7 cellular contexts compared by ENCODE assay signal in the genomic region with DNA sequence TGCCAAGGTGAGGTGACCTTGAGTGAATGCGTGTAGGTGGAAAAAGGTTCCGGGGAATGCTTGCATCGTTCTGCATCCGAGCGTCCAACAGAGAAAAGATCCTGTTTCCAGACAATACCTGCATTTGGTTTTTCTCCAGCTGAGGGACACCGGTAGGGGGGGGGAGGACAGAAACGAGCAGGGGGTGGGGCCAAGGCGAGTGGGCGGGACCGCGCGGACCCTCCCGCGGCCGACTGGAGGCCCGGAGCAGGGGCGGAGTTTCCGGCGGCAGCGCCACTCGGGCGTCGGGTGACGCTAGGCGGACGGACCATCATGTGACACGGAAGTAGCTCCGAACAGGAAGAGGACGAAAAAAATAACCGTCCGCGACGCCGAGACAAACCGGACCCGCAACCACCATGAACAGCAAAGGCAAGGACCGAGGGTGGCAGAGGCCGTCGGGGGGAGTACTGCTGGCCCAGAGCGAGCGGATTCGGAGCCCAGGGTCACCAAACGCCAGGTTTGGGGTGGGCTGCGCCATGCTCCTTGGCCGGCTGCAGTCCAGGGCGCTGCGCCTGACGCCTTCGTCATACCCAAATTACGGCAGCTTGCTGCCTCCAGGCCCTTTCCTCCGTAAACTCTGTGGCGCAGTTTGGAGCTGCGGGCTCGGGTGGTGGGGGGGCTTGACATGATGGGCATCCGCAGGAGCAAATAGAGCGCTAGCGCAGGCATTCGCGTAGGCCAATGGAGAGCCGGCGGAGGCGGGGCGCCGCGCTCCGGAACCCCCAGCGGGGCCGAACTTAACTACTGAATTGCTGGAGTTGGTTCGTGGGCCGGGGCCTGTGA. TPM values are rescaled to one million over a fixed set of nuclear protein-coding genes. Genes with fewer than 3 reads are reported as not detected.
DNase-seq lines count a peak whose midpoint lies in the region; ATAC-seq, FAIRE-seq and TF ChIP-seq lines count a peak whose summit lies in the region.

A gene with protein sequence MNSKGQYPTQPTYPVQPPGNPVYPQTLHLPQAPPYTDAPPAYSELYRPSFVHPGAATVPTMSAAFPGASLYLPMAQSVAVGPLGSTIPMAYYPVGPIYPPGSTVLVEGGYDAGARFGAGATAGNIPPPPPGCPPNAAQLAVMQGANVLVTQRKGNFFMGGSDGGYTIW (plus strand): TSS at position 317 of the 825 bp plus-strand sequence. CDS start 82 bp downstream, at position 399.

- peak within 1 kb of the TSS; percentile 99 for H3K27ac Mint-ChIP-seq in T-helper 2 cell treated with Interferon-gamma antibody and Interleukin-4, amounts not matched to agents 5 μg/mL and 100 μg/mL, for 36 hours
- H3K27ac Mint-ChIP-seq in astrocyte (ENCODE audit: unreplicated experiment), result peak within 1 kb of the TSS; percentile 96

- peaks cover 12% of the 10 kb centered on the region for H4K20me1 ChIP-seq in astrocyte (ENCODE audit: insufficient read depth, low read length)

- H3K27ac ChIP-seq in astrocyte (ENCODE audit: low read depth, low read length), result peak within 1 kb of the TSS; percentile 100

- H3K4me2 ChIP-seq in astrocyte (ENCODE audit: low read length), result peak within 1 kb of the TSS; percentile 92

- peaks cover 31% of the 10 kb centered on the region for H3K79me2 ChIP-seq in astrocyte (ENCODE audit: insufficient read depth, low read length)

- peak within 1 kb of the TSS; percentile 100 for H3K9ac ChIP-seq in astrocyte (ENCODE audit: low read length)

- H3K27me3 Mint-ChIP-seq in T-helper 2 cell treated with Interferon-gamma antibody and Interleukin-4, amounts not matched to agents 5 μg/mL and 100 μg/mL, for 36 hours (ENCODE audit: low read depth), result peaks cover 2% of the 10 kb centered on the region
- no peaks in the 10 kb centered on the region for H3K27me3 Mint-ChIP-seq in astrocyte (ENCODE audit: low read depth, unreplicated experiment)

- no peaks in the 10 kb centered on the region for H3K27me3 ChIP-seq in astrocyte (ENCODE audit: insufficient read depth, low read length)

- FAIRE-seq in astrocyte (lab: Jason Lieb, UNC), result no peak

- H3K4me3 ChIP-seq in astrocyte (ENCODE audit: insufficient read depth, low read depth, low read length), result peak within 1 kb of the TSS; percentile 100

- peak within 1 kb of the TSS; percentile 96 for H2AFZ ChIP-seq in astrocyte (ENCODE audit: low read depth, low read length)

- peaks cover 36% of the 10 kb centered on the region for H3K4me1 Mint-ChIP-seq in T-helper 2 cell treated with Interferon-gamma antibody and Interleukin-4, amounts not matched to agents 5 μg/mL and 100 μg/mL, for 36 hours (ENCODE audit: low read depth)
- peaks cover 15% of the 10 kb centered on the region for H3K4me1 Mint-ChIP-seq in astrocyte (ENCODE audit: low read depth, unreplicated experiment)

- H3K4me1 ChIP-seq in astrocyte (ENCODE audit: insufficient read depth, low read length), result peaks cover 21% of the 10 kb centered on the region

- no peaks in the 10 kb centered on the region for H3K9me3 ChIP-seq in astrocyte (ENCODE audit: insufficient read depth, low read depth, low read length)

- peak; percentile 9 for TF ChIP-seq CTCF in astrocyte (IDR thresholded peaks at IDR 0.05; ENCODE audit: insufficient read depth, low read depth, low read length)

- peaks cover 31% of the 10 kb centered on the region for H3K36me3 ChIP-seq in astrocyte (ENCODE audit: insufficient read depth, low read length)

- ATAC-seq in GM18505 (IDR thresholded peaks at IDR 0.05; ENCODE audit: unreplicated experiment), result peak; percentile 90
- ATAC-seq in HG02973 (IDR thresholded peaks at IDR 0.05; ENCODE audit: unreplicated experiment), result peak; percentile 89

- DNase-seq in NCI-H1930 (lab: John Stamatoyannopoulos, UW) (peak; percentile 89 to 92), astrocyte (ENCODE audit: low read depth) (peak; percentile 88), hepatic stellate cell (ENCODE audit: low spot score) (peak; percentile 98), retina (peak; percentile 96)
- peak; percentile 93 for DNase-seq in T-helper 2 cell treated with Interferon-gamma antibody and Interleukin-4, amounts not matched to agents 5 μg/mL and 100 μg/mL, for 36 hours (ENCODE audit: low spot score)

- H3K9me3 Mint-ChIP-seq in T-helper 2 cell treated with Interferon-gamma antibody and Interleukin-4, amounts not matched to agents 5 μg/mL and 100 μg/mL, for 36 hours, result no peaks in the 10 kb centered on the region
- no peaks in the 10 kb centered on the region for H3K9me3 Mint-ChIP-seq in astrocyte (ENCODE audit: unreplicated experiment)

- peak; percentile 96 for TF ChIP-seq POLR2A in GM18505 (IDR thresholded peaks at IDR 0.05; ENCODE audit: borderline replicate concordance, extremely low read depth, insufficient read depth, insufficient read length)

- H3K4me3 Mint-ChIP-seq in T-helper 2 cell treated with Interferon-gamma antibody and Interleukin-4, amounts not matched to agents 5 μg/mL and 100 μg/mL, for 36 hours, result peak within 1 kb of the TSS; percentile 89
- H3K4me3 Mint-ChIP-seq in astrocyte (ENCODE audit: unreplicated experiment), result peak within 1 kb of the TSS; percentile 94

- peaks cover 36% of the 10 kb centered on the region for H3K36me3 Mint-ChIP-seq in T-helper 2 cell treated with Interferon-gamma antibody and Interleukin-4, amounts not matched to agents 5 μg/mL and 100 μg/mL, for 36 hours (ENCODE audit: low read depth)
- H3K36me3 Mint-ChIP-seq in astrocyte (ENCODE audit: low read depth, unreplicated experiment), result peaks cover 12% of the 10 kb centered on the region

RNA-seq across cellular contexts. Expression of the gene that starts here (rescaled TPM):
- 87.7 and 92.8 TPM in 2 replicates for total RNA-seq in astrocyte

Comparison
In these comparisons a context has a peak if more than half of its experiments do, and no peak if none do; other contexts are left out.
1. Peak in every context shown above with its lines: DNase-seq, ATAC-seq, H3K4me3 ChIP-seq and H3K27ac ChIP-seq.